Comparison of ENCODE assay signal across 30 cellular contexts in the genomic region with DNA sequence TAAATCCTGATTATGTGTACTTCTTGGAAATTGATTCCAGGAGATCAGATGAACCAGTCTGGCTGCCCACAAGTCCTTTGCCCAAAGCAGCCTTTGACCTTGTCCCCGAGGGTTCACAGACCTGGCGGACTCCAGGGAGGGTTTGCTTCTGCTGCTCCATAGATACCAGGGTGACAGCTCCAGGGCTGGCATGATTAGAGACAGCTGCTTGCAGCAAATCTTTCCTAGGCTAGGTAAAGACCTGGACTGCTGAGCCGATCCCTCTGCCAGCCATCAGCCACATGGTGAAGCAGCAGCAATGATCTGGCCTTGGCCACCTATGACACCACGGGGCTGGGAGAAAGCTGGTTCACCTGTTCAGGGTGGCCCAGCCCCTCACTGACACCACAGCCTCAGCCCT. TPM values are rescaled to one million over a fixed set of nuclear protein-coding genes. Genes with fewer than 3 reads are reported as not detected.
"Had no signal": no experiment of that assay in that cellular context is flagged by ENCODE, and none has a peak within 500 bp of the region (broad histone marks: within the 10 kb centered on the region; RNA-seq: fewer than 3 reads in every experiment).

No MANE protein-coding gene starts in this region.

- H3K4me3 ChIP-seq: coronary artery, gastrocnemius medialis, hepatocyte, left lung, lower lobe of right lung, pancreas, sigmoid colon, testis, tibial artery had no signal

- H3K9me3 Mint-ChIP-seq: type B pancreatic cell had no signal

- H3K4me3 Mint-ChIP-seq: effector memory CD8-positive, alpha-beta T cell; natural killer cell; stimulated activated memory B cell treated with anti-CD40 and anti-IgM and Interleukin-4, amounts not matched to agents 10 μg/mL and 1 μg/mL and 100 μg/mL, for 72 hours; type B pancreatic cell had no signal

- H3K9me3 ChIP-seq: gastrocnemius medialis, left lung, lower lobe of right lung, neutrophil, pancreas, sigmoid colon, testis, tibial artery had no signal

- DNase-seq: dermis blood vessel endothelial cell; effector memory CD8-positive, alpha-beta T cell; foreskin fibroblast; gastrocnemius medialis; head of caudate nucleus; kidney; left lung; lower lobe of right lung; natural killer cell; pancreas; sigmoid colon; stimulated activated CD4-positive, alpha-beta T cell treated with anti-CD3 and anti-CD28 coated beads, Interleukin-4, amount 100 ng/mL, for 4 hours; stimulated activated naive CD8-positive, alpha-beta T cell treated with anti-CD3 and anti-CD28 coated beads, Interleukin-15, Interleukin-2, amounts not matched to agents 100 U/mL and 50 U/mL, for 24 hours; substantia nigra; testis; tibial artery had no signal

- H2AFZ ChIP-seq: hepatocyte had no signal

- ATAC-seq: effector memory CD8-positive, alpha-beta T cell; esophagus mucosa; gastrocnemius medialis; left lung; lower lobe of right lung; natural killer cell; pancreas; stimulated activated memory B cell treated with anti-CD40 and anti-IgM and Interleukin-4, amounts not matched to agents 10 μg/mL and 1 μg/mL and 100 μg/mL, for 72 hours; stimulated activated naive CD8-positive, alpha-beta T cell treated with anti-CD3 and anti-CD28 coated beads, Interleukin-15, Interleukin-2, amounts not matched to agents 100 U/mL and 50 U/mL, for 24 hours had no signal

- H3K36me3 ChIP-seq: gastrocnemius medialis, left lung, lower lobe of right lung, neutrophil, pancreas, sigmoid colon, tibial artery had no signal

- H3K4me1 ChIP-seq: gastrocnemius medialis, left lung, lower lobe of right lung, pancreas, sigmoid colon, testis had no signal

- H3K27ac ChIP-seq: coronary artery, epithelial cell of prostate, gastrocnemius medialis, hepatocyte, left lung, lower lobe of right lung, neutrophil, pancreas, sigmoid colon, testis, tibial artery had no signal

- H3K36me3 Mint-ChIP-seq: stimulated activated memory B cell treated with anti-CD40 and anti-IgM and Interleukin-4, amounts not matched to agents 10 μg/mL and 1 μg/mL and 100 μg/mL, for 72 hours; type B pancreatic cell had no signal

- H3K27me3 ChIP-seq: testis had no signal

- H3K27ac Mint-ChIP-seq: effector memory CD8-positive, alpha-beta T cell; natural killer cell; stimulated activated memory B cell treated with anti-CD40 and anti-IgM and Interleukin-4, amounts not matched to agents 10 μg/mL and 1 μg/mL and 100 μg/mL, for 72 hours; type B pancreatic cell had no signal

- H3K4me1 Mint-ChIP-seq: natural killer cell; stimulated activated memory B cell treated with anti-CD40 and anti-IgM and Interleukin-4, amounts not matched to agents 10 μg/mL and 1 μg/mL and 100 μg/mL, for 72 hours had no signal

RNA-seq across cellular contexts. Expression of gene TBX5, which starts 10.1 kb away (rescaled TPM):
- total RNA-seq: dermis blood vessel endothelial cell, gastrocnemius medialis, glomerular endothelial cell, kidney, mesenteric fat pad, myocyte, natural killer cell, omental fat pad, pancreas, posterior vena cava, pulmonary artery endothelial cell, sigmoid colon had no signal
- polyA plus RNA-seq: neural cell, sigmoid colon had no signal
